1 cellular context compared by ENCODE assay signal in the genomic region with DNA sequence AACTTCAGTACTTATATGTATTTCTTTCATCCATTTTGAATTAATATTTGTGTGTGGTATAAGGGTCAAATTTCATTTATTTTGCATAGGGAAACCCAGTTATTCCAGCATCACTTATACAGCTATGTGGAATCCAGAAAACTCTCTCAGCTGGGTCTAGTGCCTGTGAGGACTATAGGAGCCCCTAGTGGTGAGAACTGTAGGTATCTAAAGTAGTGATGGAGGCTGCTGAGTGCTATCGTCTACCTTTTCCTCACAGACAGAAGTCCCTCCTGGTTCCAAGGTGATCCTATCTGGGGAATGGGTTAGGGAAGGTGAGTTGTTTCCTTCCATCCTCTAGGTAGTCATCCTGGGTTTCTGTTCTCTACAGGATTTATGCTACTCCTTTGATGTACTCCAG.
TF ChIP-seq lines count a peak whose summit lies in the region.

No MANE protein-coding gene starts in this region.

TF ChIP-seq in GM23338, 12 proteins besides CTCF, POLR2A, EP300 and RAD21:
- TF ChIP-seq, protein P1, sequence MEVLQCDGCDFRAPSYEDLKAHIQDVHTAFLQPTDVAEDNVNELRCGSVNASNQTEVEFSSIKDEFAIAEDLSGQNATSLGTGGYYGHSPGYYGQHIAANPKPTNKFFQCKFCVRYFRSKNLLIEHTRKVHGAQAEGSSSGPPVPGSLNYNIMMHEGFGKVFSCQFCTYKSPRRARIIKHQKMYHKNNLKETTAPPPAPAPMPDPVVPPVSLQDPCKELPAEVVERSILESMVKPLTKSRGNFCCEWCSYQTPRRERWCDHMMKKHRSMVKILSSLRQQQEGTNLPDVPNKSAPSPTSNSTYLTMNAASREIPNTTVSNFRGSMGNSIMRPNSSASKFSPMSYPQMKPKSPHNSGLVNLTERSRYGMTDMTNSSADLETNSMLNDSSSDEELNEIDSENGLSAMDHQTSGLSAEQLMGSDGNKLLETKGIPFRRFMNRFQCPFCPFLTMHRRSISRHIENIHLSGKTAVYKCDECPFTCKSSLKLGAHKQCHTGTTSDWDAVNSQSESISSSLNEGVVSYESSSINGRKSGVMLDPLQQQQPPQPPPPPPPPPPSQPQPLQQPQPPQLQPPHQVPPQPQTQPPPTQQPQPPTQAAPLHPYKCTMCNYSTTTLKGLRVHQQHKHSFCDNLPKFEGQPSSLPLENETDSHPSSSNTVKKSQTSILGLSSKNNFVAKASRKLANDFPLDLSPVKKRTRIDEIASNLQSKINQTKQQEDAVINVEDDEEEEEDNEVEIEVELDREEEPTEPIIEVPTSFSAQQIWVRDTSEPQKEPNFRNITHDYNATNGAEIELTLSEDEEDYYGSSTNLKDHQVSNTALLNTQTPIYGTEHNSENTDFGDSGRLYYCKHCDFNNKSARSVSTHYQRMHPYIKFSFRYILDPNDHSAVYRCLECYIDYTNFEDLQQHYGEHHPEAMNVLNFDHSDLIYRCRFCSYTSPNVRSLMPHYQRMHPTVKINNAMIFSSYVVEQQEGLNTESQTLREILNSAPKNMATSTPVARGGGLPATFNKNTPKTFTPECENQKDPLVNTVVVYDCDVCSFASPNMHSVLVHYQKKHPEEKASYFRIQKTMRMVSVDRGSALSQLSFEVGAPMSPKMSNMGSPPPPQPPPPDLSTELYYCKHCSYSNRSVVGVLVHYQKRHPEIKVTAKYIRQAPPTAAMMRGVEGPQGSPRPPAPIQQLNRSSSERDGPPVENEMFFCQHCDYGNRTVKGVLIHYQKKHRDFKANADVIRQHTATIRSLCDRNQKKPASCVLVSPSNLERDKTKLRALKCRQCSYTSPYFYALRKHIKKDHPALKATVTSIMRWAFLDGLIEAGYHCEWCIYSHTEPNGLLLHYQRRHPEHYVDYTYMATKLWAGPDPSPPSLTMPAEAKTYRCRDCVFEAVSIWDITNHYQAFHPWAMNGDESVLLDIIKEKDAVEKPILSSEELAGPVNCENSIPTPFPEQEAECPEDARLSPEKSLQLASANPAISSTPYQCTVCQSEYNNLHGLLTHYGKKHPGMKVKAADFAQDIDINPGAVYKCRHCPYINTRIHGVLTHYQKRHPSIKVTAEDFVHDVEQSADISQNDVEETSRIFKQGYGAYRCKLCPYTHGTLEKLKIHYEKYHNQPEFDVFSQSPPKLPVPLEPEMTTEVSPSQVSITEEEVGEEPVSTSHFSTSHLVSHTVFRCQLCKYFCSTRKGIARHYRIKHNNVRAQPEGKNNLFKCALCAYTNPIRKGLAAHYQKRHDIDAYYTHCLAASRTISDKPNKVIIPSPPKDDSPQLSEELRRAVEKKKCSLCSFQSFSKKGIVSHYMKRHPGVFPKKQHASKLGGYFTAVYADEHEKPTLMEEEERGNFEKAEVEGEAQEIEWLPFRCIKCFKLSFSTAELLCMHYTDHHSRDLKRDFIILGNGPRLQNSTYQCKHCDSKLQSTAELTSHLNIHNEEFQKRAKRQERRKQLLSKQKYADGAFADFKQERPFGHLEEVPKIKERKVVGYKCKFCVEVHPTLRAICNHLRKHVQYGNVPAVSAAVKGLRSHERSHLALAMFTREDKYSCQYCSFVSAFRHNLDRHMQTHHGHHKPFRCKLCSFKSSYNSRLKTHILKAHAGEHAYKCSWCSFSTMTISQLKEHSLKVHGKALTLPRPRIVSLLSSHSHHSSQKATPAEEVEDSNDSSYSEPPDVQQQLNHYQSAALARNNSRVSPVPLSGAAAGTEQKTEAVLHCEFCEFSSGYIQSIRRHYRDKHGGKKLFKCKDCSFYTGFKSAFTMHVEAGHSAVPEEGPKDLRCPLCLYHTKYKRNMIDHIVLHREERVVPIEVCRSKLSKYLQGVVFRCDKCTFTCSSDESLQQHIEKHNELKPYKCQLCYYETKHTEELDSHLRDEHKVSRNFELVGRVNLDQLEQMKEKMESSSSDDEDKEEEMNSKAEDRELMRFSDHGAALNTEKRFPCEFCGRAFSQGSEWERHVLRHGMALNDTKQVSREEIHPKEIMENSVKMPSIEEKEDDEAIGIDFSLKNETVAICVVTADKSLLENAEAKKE (CRISPR knock-in tag; IDR thresholded peaks at IDR 0.05), result 0 out of 2 replicates have a peak, but pooled peaks have one; percentile 25
- no peak for TF ChIP-seq POLR2AphosphoS5 (IDR thresholded peaks at IDR 0.05; ENCODE audit: low read depth)
